In the genomic region with DNA sequence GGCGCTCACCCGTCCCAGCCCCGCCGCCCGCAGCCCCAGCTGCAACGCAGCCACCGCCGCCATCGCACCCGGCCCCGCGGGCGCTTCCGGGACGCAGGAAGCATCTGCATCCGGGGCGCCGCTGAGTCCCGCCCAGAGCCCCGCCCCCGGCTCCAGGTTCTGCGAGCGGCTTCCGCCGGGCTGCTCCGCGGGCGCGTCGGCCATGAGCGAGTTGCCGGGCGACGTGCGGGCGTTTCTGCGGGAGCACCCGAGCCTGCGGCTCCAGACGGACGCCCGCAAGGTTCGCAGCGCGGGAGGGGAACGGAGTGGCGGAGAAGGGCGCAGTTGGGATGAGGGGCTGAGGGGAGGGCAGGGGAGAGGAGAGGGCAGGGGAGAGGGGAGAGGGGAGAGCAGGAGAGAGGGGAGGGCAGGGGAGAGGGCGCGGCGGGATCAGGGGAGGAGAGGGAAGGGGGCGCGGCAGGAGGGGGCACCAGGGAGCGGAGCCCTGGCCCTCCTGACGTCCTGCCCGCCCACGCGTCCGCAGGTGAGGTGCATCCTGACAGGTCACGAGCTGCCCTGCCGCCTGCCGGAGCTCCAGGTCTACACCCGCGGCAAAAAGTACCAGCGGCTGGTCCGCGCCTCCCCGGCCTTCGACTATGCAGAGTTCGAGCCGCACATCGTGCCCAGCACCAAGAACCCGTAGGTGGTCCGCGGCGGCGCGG, we compare ENCODE assay signal across 9 cellular contexts. TPM values are rescaled to one million over a fixed set of nuclear protein-coding genes. Genes with fewer than 3 reads are reported as not detected.
DNase-seq lines count a peak whose midpoint lies in the region; ATAC-seq and FAIRE-seq lines count a peak whose summit lies in the region.
"Had no signal": no experiment of that assay in that cellular context is flagged by ENCODE, and none has a peak within 500 bp of the region (broad histone marks: within the 10 kb centered on the region; RNA-seq: fewer than 3 reads in every experiment).

A gene with protein sequence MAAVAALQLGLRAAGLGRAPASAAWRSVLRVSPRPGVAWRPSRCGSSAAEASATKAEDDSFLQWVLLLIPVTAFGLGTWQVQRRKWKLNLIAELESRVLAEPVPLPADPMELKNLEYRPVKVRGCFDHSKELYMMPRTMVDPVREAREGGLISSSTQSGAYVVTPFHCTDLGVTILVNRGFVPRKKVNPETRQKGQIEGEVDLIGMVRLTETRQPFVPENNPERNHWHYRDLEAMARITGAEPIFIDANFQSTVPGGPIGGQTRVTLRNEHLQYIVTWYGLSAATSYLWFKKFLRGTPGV (minus strand): TSS at position 97 of the 701 bp plus-strand sequence. CDS start 34 bp downstream, at position 63.
SURF2 (plus strand) TSS at position 160 of the 701 bp plus-strand sequence; CDS start at position 203, 43 bp downstream.

- H3K4me1 Mint-ChIP-seq in naive thymus-derived CD8-positive, alpha-beta T cell: peaks cover 20 to 48% (median 32%) of the 10 kb centered on the region in 4 donors
- peaks cover 64% of the 10 kb centered on the region for H3K4me1 Mint-ChIP-seq in stimulated activated memory B cell treated with anti-CD40 and anti-IgM and Interleukin-4, amounts not matched to agents 10 μg/mL and 1 μg/mL and 100 μg/mL, for 72 hours

- no peaks in the 10 kb centered on the region for H3K27me3 ChIP-seq in BLaER1

- ATAC-seq in GM19324 (IDR thresholded peaks at IDR 0.05; ENCODE audit: low FRiP score, unreplicated experiment): peak; percentile 56
- peak; percentile 92 to 94 for ATAC-seq in naive thymus-derived CD8-positive, alpha-beta T cell
- peak; percentile 94 for ATAC-seq in stimulated activated memory B cell treated with anti-CD40 and anti-IgM and Interleukin-4, amounts not matched to agents 10 μg/mL and 1 μg/mL and 100 μg/mL, for 72 hours

- peak within 1 kb of the TSS; percentile 82 to 93 (median 86) for H3K4me3 Mint-ChIP-seq in naive thymus-derived CD8-positive, alpha-beta T cell
- peak within 1 kb of the TSS; percentile 92 for H3K4me3 Mint-ChIP-seq in stimulated activated memory B cell treated with anti-CD40 and anti-IgM and Interleukin-4, amounts not matched to agents 10 μg/mL and 1 μg/mL and 100 μg/mL, for 72 hours

- POLR2A ChIA-PET in naive thymus-derived CD8-positive, alpha-beta T cell (lab: Charles Lee): interaction anchor here (0.8 to 7.8 kb wide), 14 partner anchors 9 to 326 kb away, joined by 3 to 143 read pairs (median 8); partner anchors contain the start of genes CACFD1, GTF3C5, MED22 and RPL7A

- no peaks in the 10 kb centered on the region for H3K9me3 Mint-ChIP-seq in naive thymus-derived CD8-positive, alpha-beta T cell
- no peaks in the 10 kb centered on the region for H3K9me3 Mint-ChIP-seq in stimulated activated memory B cell treated with anti-CD40 and anti-IgM and Interleukin-4, amounts not matched to agents 10 μg/mL and 1 μg/mL and 100 μg/mL, for 72 hours

- no peak for FAIRE-seq in HTR-8/SVneo (lab: Jason Lieb, UNC)
- FAIRE-seq in RCC 7860 (lab: Jason Lieb, UNC): no peak
- FAIRE-seq: TTC549 had no signal

- H3K4me1 ChIP-seq in BLaER1: peaks cover 80% of the 10 kb centered on the region

- peak within 1 kb of the TSS; percentile 97 for H3K27ac ChIP-seq in BLaER1

- no peaks in the 10 kb centered on the region for H3K9me3 ChIP-seq in BLaER1

- peak within 1 kb of the TSS; percentile 97 for H3K9ac ChIP-seq in BLaER1

- peaks cover 87% of the 10 kb centered on the region for H4K20me1 ChIP-seq in BLaER1

- peaks cover 63% of the 10 kb centered on the region for H3K36me3 ChIP-seq in BLaER1

- peaks cover 0 to 42% (median 4%) of the 10 kb centered on the region in 3 donors for H3K36me3 Mint-ChIP-seq in naive thymus-derived CD8-positive, alpha-beta T cell
- H3K36me3 Mint-ChIP-seq in stimulated activated memory B cell treated with anti-CD40 and anti-IgM and Interleukin-4, amounts not matched to agents 10 μg/mL and 1 μg/mL and 100 μg/mL, for 72 hours: peaks cover 44% of the 10 kb centered on the region

- peak within 1 kb of the TSS; percentile 67 to 95 (median 90) for H3K27ac Mint-ChIP-seq in naive thymus-derived CD8-positive, alpha-beta T cell
- peak within 1 kb of the TSS; percentile 95 for H3K27ac Mint-ChIP-seq in stimulated activated memory B cell treated with anti-CD40 and anti-IgM and Interleukin-4, amounts not matched to agents 10 μg/mL and 1 μg/mL and 100 μg/mL, for 72 hours

- peak; percentile 76 for DNase-seq in HTR-8/SVneo (ENCODE audit: insufficient read length, low spot score)
- DNase-seq in RCC 7860 (ENCODE audit: low spot score): peak; percentile 53
- DNase-seq in activated T-helper 1 cell treated with Interleukin-2 at 50 U/mL for 16 hours (ENCODE audit: low read depth): peak; percentile 86
- DNase-seq in fibroblast of gingiva (ENCODE audit: low read depth): peak; percentile 72
- peak; percentile 78 to 93 (median 86) for DNase-seq in naive thymus-derived CD8-positive, alpha-beta T cell

- no peaks in the 10 kb centered on the region for H3K27me3 Mint-ChIP-seq in naive thymus-derived CD8-positive, alpha-beta T cell
- no peaks in the 10 kb centered on the region for H3K27me3 Mint-ChIP-seq in stimulated activated memory B cell treated with anti-CD40 and anti-IgM and Interleukin-4, amounts not matched to agents 10 μg/mL and 1 μg/mL and 100 μg/mL, for 72 hours

- H3K4me3 ChIP-seq in BLaER1: peak within 1 kb of the TSS; percentile 81

- peak within 1 kb of the TSS; percentile 100 for H3K4me2 ChIP-seq in BLaER1

RNA-seq across cellular contexts. Expression of the first gene that starts in this region (rescaled TPM):
- total RNA-seq in naive thymus-derived CD8-positive, alpha-beta T cell: 10 to 100 TPM; 58.7 to 59.5 TPM
- polyA plus RNA-seq in naive thymus-derived CD8-positive, alpha-beta T cell: 100 to 1,000 TPM in 2 of 3 donors, 10 to 100 TPM in 1; 90.6 to 119 (median 112) TPM

RNA-seq across cellular contexts. Expression of gene SURF2, which starts in this region (rescaled TPM):
- 10 to 100 TPM; 22.8 to 24.7 TPM for total RNA-seq in naive thymus-derived CD8-positive, alpha-beta T cell
- 10 to 100 TPM; 39.8 to 52.0 (median 49.9) TPM for polyA plus RNA-seq in naive thymus-derived CD8-positive, alpha-beta T cell

Comparison
In these comparisons a context has a peak if more than half of its experiments do, and no peak if none do; other contexts are left out.
1. Peak in every context shown above with its lines: DNase-seq, ATAC-seq, H3K4me3 ChIP-seq and H3K27ac ChIP-seq.